ENCODE assay signal across 1 cellular context in genomic region chr11:129853508-129854228, GRCh38.
TF ChIP-seq lines count a peak whose summit lies in the region.

No MANE protein-coding gene starts in this region.

TF ChIP-seq in HepG2, 621 proteins besides CTCF, POLR2A, EP300 and RAD21 (continued from another document and continues in another):
- TF ChIP-seq GPBP1L1 (CRISPR knock-in tag; IDR thresholded peaks at IDR 0.05) (no peak), CCAR2 (optimal IDR thresholded peaks at IDR 0.05; ENCODE audit: low read depth, low read length) (no peak), NFYC (CRISPR knock-in tag; IDR thresholded peaks at IDR 0.05) (no peak), ATAD3A (CRISPR knock-in tag; IDR thresholded peaks at IDR 0.05) (no peak), PHB2 (IDR thresholded peaks at IDR 0.05; ENCODE audit: partially characterized antibody) (no peak), MTF2 (CRISPR knock-in tag; IDR thresholded peaks at IDR 0.05; ENCODE audit: borderline replicate concordance) (no peak), ZNF850 (CRISPR knock-in tag; conservative IDR thresholded peaks at IDR 0.05) (no peak), SMAD1 (CRISPR knock-in tag; IDR thresholded peaks at IDR 0.05; ENCODE audit: borderline replicate concordance, low read depth) (0 out of 2 replicates have a peak, but pooled peaks have one; percentile 24), ATF2 (CRISPR knock-in tag; IDR thresholded peaks at IDR 0.05) (peak; percentile 91; the same call in 1 of the 2 replicates), SMAD3 (CRISPR knock-in tag; IDR thresholded peaks at IDR 0.05) (peak; percentile 90; the same call in 1 of the 2 replicates), FOSL2 (CRISPR knock-in tag; IDR thresholded peaks at IDR 0.05) (peak; percentile 76), CCDC6 (CRISPR knock-in tag; IDR thresholded peaks at IDR 0.05) (no peak), BRCA1 (CRISPR knock-in tag; IDR thresholded peaks at IDR 0.05) (no peak), ZNF160 (CRISPR knock-in tag; IDR thresholded peaks at IDR 0.05) (no peak; the same call in 1 of the 2 replicates), ZNF460 (CRISPR knock-in tag; IDR thresholded peaks at IDR 0.05; ENCODE audit: borderline replicate concordance) (no peak), ZNF768 (CRISPR knock-in tag; IDR thresholded peaks at IDR 0.05) (no peak), PPARG (CRISPR knock-in tag; conservative IDR thresholded peaks at IDR 0.05) (peak; percentile 81), ZNF331 (CRISPR knock-in tag; IDR thresholded peaks at IDR 0.05) (peak; percentile 70; the same call in 1 of the 2 replicates), ELK4 (CRISPR knock-in tag; IDR thresholded peaks at IDR 0.05; ENCODE audit: borderline replicate concordance) (no peak), NONO (IDR thresholded peaks at IDR 0.05) (no peak), NONO (CRISPR knock-in tag; conservative IDR thresholded peaks at IDR 0.05) (no peak), ZNF780A (CRISPR knock-in tag; IDR thresholded peaks at IDR 0.05) (no peak), PHF8 (CRISPR knock-in tag; IDR thresholded peaks at IDR 0.05) (peak; percentile 20; the same call in 1 of the 2 replicates), HNRNPK (IDR thresholded peaks at IDR 0.05; ENCODE audit: low read depth, low read length, poor library complexity, severe bottlenecking) (no peak), ZNF556 (CRISPR knock-in tag; IDR thresholded peaks at IDR 0.05; ENCODE audit: borderline replicate concordance) (peak; percentile 56; the same call in 1 of the 2 replicates), BORCS8-MEF2B (CRISPR knock-in tag; IDR thresholded peaks at IDR 0.05) (0 out of 2 replicates have a peak, but pooled peaks have one; percentile 27), MIER3 (CRISPR knock-in tag; IDR thresholded peaks at IDR 0.05; ENCODE audit: borderline replicate concordance) (peak; percentile 88), MZF1 (CRISPR knock-in tag; IDR thresholded peaks at IDR 0.05; ENCODE audit: borderline replicate concordance) (no peak), ZMAT3 (CRISPR knock-in tag; conservative IDR thresholded peaks at IDR 0.05) (peak; percentile 61; the same call in 1 of the 2 replicates), HNRNPH1 (optimal IDR thresholded peaks at IDR 0.05; ENCODE audit: low read depth, low read length) (no peak), MBNL3 (CRISPR knock-in tag; conservative IDR thresholded peaks at IDR 0.05) (no peak), DR1 (CRISPR knock-in tag; IDR thresholded peaks at IDR 0.05) (no peak), ZNF639 (CRISPR knock-in tag; conservative IDR thresholded peaks at IDR 0.05) (no peak), SPEN (CRISPR knock-in tag; IDR thresholded peaks at IDR 0.05; ENCODE audit: low read depth) (peak; percentile 81; the same call in 1 of the 2 replicates), HMG20A (CRISPR knock-in tag; IDR thresholded peaks at IDR 0.05; ENCODE audit: borderline replicate concordance) (peak; percentile 80), SOX5 (CRISPR knock-in tag; IDR thresholded peaks at IDR 0.05; ENCODE audit: borderline replicate concordance) (peak; percentile 81), ARID2 (CRISPR knock-in tag; IDR thresholded peaks at IDR 0.05; ENCODE audit: borderline replicate concordance) (no peak), ZNF430 (CRISPR knock-in tag; IDR thresholded peaks at IDR 0.05) (0 out of 2 replicates have a peak, but pooled peaks have one; percentile 52), AGO1 (IDR thresholded peaks at IDR 0.05; ENCODE audit: low read depth, low read length, poor library complexity, severe bottlenecking) (no peak), ZNF292 (CRISPR knock-in tag; IDR thresholded peaks at IDR 0.05; ENCODE audit: borderline replicate concordance, low read depth) (peak; percentile 63; the same call in 1 of the 2 replicates), CBX5 (CRISPR knock-in tag; IDR thresholded peaks at IDR 0.05; ENCODE audit: borderline replicate concordance) (peak; percentile 67; the same call in 1 of the 2 replicates), ZNF883 (CRISPR knock-in tag; IDR thresholded peaks at IDR 0.05; ENCODE audit: not compliant biosample characterization) (no peak), CHD2 (IDR thresholded peaks at IDR 0.05; ENCODE audit: low read depth, low read length) (no peak)
- TF ChIP-seq, protein P1, sequence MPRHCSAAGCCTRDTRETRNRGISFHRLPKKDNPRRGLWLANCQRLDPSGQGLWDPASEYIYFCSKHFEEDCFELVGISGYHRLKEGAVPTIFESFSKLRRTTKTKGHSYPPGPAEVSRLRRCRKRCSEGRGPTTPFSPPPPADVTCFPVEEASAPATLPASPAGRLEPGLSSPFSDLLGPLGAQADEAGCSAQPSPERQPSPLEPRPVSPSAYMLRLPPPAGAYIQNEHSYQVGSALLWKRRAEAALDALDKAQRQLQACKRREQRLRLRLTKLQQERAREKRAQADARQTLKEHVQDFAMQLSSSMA (CRISPR knock-in tag; IDR thresholded peaks at IDR 0.05): no peak
- TF ChIP-seq, protein P2, sequence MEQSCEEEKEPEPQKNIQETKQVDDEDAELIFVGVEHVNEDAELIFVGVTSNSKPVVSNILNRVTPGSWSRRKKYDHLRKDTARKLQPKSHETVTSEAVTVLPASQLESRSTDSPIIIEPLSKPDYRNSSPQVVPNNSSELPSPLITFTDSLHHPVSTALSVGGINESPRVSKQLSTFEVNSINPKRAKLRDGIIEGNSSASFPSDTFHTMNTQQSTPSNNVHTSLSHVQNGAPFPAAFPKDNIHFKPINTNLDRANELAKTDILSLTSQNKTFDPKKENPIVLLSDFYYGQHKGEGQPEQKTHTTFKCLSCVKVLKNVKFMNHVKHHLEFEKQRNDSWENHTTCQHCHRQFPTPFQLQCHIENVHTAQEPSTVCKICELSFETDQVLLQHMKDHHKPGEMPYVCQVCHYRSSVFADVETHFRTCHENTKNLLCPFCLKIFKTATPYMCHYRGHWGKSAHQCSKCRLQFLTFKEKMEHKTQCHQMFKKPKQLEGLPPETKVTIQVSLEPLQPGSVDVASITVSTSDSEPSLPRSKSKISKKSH (CRISPR knock-in tag; IDR thresholded peaks at IDR 0.05; ENCODE audit: borderline replicate concordance): no peak
- TF ChIP-seq, protein P3, sequence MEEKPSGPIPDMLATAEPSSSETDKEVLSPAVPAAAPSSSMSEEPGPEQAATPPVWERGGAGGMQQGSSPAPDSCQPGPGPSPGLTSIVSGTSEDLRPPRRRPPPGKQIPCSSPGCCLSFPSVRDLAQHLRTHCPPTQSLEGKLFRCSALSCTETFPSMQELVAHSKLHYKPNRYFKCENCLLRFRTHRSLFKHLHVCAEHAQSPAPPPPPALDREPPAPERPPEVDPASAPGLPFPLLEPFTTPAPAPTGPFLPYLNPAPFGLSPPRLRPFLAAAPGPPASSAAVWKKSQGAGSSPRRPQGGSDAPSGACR (CRISPR knock-in tag; IDR thresholded peaks at IDR 0.05): peak; percentile 67; the same call in 1 of the 2 replicates
- TF ChIP-seq, protein P4, sequence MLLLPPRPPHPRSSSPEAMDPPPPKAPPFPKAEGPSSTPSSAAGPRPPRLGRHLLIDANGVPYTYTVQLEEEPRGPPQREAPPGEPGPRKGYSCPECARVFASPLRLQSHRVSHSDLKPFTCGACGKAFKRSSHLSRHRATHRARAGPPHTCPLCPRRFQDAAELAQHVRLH (CRISPR knock-in tag; IDR thresholded peaks at IDR 0.05; ENCODE audit: borderline replicate concordance, low read depth): peak; percentile 71; the same call in 1 of the 2 replicates
- TF ChIP-seq, protein P5, sequence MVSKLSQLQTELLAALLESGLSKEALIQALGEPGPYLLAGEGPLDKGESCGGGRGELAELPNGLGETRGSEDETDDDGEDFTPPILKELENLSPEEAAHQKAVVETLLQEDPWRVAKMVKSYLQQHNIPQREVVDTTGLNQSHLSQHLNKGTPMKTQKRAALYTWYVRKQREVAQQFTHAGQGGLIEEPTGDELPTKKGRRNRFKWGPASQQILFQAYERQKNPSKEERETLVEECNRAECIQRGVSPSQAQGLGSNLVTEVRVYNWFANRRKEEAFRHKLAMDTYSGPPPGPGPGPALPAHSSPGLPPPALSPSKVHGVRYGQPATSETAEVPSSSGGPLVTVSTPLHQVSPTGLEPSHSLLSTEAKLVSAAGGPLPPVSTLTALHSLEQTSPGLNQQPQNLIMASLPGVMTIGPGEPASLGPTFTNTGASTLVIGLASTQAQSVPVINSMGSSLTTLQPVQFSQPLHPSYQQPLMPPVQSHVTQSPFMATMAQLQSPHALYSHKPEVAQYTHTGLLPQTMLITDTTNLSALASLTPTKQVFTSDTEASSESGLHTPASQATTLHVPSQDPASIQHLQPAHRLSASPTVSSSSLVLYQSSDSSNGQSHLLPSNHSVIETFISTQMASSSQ (IDR thresholded peaks at IDR 0.05; ENCODE audit: low read depth): 0 out of 2 replicates have a peak, but pooled peaks have one; percentile 48
- TF ChIP-seq, protein P5 (CRISPR knock-in tag; IDR thresholded peaks at IDR 0.05; ENCODE audit: borderline replicate concordance): peak; percentile 63; the same call in 1 of the 2 replicates
